Comparison of ENCODE assay signal across 7 cellular contexts in the genomic region with DNA sequence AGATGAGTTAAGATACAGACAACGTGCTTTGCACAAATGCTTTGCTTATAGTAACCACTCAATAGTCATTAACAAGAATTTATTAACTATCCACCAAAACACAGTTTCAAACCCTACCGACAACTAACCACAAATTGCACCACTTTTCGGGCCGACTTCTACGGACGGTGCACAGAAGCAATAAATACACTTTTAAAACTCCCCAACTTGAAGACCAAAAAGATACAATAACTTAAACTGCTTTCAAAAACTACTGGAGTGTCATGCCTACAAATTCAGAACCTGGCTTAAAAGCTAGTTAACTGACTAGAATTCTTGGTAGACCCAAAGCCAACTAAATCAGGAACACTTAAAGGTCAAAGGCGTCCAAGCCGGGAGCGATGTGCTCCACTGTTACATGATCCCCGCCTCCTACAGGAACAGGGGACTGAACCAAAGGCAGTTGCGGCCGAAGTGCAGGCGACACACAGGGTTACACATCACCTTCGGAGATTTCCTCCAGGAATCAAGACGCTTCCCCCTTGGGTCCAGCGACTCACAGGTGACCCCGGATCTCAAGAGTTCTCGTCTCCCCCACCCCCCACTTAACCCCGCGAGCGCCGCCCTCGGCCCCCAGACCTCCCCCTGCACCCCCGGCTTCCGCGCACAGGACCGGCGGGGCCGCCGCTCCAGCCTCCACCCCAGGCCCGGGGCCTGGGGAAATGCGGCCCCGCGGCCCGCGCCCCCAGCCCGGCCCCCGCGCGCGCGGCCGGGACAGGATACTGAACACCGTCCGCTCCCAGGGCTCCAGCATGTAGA. TPM values are rescaled to one million over a fixed set of nuclear protein-coding genes. Genes with fewer than 3 reads are reported as not detected.
DNase-seq lines count a peak whose midpoint lies in the region; TF ChIP-seq lines count a peak whose summit lies in the region.

No MANE protein-coding gene starts in this region.

- no peaks in the 10 kb centered on the region for H3K9me3 Mint-ChIP-seq in chondrocyte (ENCODE audit: low read depth)

- H3K9ac ChIP-seq in SK-N-MC (ENCODE audit: insufficient read length) = peak overlapping the region; percentile 76

- no peaks in the 10 kb centered on the region for H3K9me3 ChIP-seq in SK-N-MC (ENCODE audit: low read depth, low read length)

- no peak for TF ChIP-seq CTCF in GM12875 (IDR thresholded peaks at IDR 0.05; ENCODE audit: borderline replicate concordance, insufficient read depth, low read depth, low read length)
- no peak for TF ChIP-seq CTCF in chondrocyte (IDR thresholded peaks at IDR 0.05)

- no peaks in the 10 kb centered on the region for H3K27me3 Mint-ChIP-seq in chondrocyte (ENCODE audit: low read depth)

- no peaks in the 10 kb centered on the region for H3K36me3 ChIP-seq in SK-N-MC (ENCODE audit: insufficient read depth, low read length)

- no peaks in the 10 kb centered on the region for H3K27me3 ChIP-seq in layer of hippocampus (ENCODE audit: control insufficient read depth, insufficient read depth, low read length)

- peak overlapping the region; percentile 52 for H3K4me3 ChIP-seq in GM12875 (ENCODE audit: low read depth, low read length)
- H3K4me3 ChIP-seq in SK-N-MC = peak overlapping the region; percentile 81

- DNase-seq in HCEC 1CT = peak; percentile 52
- DNase-seq in LoVo (ENCODE audit: low spot score) = peak; percentile 60
- DNase-seq in SK-N-MC (ENCODE audit: low read depth, low spot score) = no peak
- no peak for DNase-seq in chondrocyte (ENCODE audit: low spot score)
- DNase-seq in stimulated activated CD4-positive, alpha-beta T cell treated with anti-CD3 and anti-CD28 coated beads, Interleukin-2, amount 100 ng/mL, for 48 hours = peak; percentile 7 to 12

- H3K4me1 Mint-ChIP-seq in chondrocyte (ENCODE audit: low read depth) = peaks cover 24% of the 10 kb centered on the region

- H3K4me3 Mint-ChIP-seq in chondrocyte (ENCODE audit: unreplicated experiment) = peak overlapping the region; percentile 86

- no peaks in the 10 kb centered on the region for H3K36me3 Mint-ChIP-seq in chondrocyte (ENCODE audit: low read depth)

- H3K27ac ChIP-seq in SK-N-MC (no peak overlapping the region), layer of hippocampus (ENCODE audit: low read depth, low read length) (peak overlapping the region; percentile 81)

- H3K27ac Mint-ChIP-seq in chondrocyte (ENCODE audit: unreplicated experiment) = peak overlapping the region; percentile 93

RNA-seq across cellular contexts. Expression of a gene that starts 0.5 kb away (rescaled TPM):
- 19.1 to 24.1 TPM (median 19.2 TPM) in 3 replicates for total RNA-seq in chondrocyte

Comparison
In these comparisons a context has a peak if more than half of its experiments do, and no peak if none do; other contexts are left out.
1. DNase-seq: peak in HCEC 1CT (single experiment), LoVo (single experiment) and stimulated activated CD4-positive, alpha-beta T cell treated with anti-CD3 and anti-CD28 coated beads, Interleukin-2, amount 100 ng/mL, for 48 hours (2 of 2); none in SK-N-MC (single experiment) and chondrocyte (single experiment).